ENCODE assay signal across 1 cellular context in genomic region chr1:86916752-86917151, GRCh38.
TF ChIP-seq lines count a peak whose summit lies in the region.

No MANE protein-coding gene starts in this region.

TF ChIP-seq in endothelial cell of umbilical vein, 7 proteins besides CTCF, POLR2A, EP300 and RAD21:
- TF ChIP-seq GATA2 (IDR thresholded peaks at IDR 0.05; ENCODE audit: insufficient read depth, insufficient read length, low read depth, low read length) (no peak), EZH2 (IDR thresholded peaks at IDR 0.05; ENCODE audit: borderline replicate concordance, low read depth, low read length, severe bottlenecking) (no peak), MYC (IDR thresholded peaks at IDR 0.05; ENCODE audit: low read depth, low read length) (no peak), JUN (IDR thresholded peaks at IDR 0.05; ENCODE audit: borderline replicate concordance, insufficient read depth, insufficient read length, low read depth) (no peak), FOS (IDR thresholded peaks at IDR 0.05; ENCODE audit: borderline replicate concordance, insufficient read depth, low read length) (no peak), MAX (IDR thresholded peaks at IDR 0.05; ENCODE audit: insufficient read depth, insufficient read length) (no peak)
